ENCODE assay signal across 1 cellular context in genomic region chr10:102435529-102436233, GRCh38.
TF ChIP-seq lines count a peak whose summit lies in the region.

No MANE protein-coding gene starts in this region.

TF ChIP-seq in K562, 482 proteins besides CTCF, POLR2A, EP300 and RAD21:
- TF ChIP-seq, protein P1, sequence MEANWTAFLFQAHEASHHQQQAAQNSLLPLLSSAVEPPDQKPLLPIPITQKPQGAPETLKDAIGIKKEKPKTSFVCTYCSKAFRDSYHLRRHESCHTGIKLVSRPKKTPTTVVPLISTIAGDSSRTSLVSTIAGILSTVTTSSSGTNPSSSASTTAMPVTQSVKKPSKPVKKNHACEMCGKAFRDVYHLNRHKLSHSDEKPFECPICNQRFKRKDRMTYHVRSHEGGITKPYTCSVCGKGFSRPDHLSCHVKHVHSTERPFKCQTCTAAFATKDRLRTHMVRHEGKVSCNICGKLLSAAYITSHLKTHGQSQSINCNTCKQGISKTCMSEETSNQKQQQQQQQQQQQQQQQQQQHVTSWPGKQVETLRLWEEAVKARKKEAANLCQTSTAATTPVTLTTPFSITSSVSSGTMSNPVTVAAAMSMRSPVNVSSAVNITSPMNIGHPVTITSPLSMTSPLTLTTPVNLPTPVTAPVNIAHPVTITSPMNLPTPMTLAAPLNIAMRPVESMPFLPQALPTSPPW (CRISPR knock-in tag; IDR thresholded peaks at IDR 0.05): peak; percentile 86
- TF ChIP-seq, protein P2, sequence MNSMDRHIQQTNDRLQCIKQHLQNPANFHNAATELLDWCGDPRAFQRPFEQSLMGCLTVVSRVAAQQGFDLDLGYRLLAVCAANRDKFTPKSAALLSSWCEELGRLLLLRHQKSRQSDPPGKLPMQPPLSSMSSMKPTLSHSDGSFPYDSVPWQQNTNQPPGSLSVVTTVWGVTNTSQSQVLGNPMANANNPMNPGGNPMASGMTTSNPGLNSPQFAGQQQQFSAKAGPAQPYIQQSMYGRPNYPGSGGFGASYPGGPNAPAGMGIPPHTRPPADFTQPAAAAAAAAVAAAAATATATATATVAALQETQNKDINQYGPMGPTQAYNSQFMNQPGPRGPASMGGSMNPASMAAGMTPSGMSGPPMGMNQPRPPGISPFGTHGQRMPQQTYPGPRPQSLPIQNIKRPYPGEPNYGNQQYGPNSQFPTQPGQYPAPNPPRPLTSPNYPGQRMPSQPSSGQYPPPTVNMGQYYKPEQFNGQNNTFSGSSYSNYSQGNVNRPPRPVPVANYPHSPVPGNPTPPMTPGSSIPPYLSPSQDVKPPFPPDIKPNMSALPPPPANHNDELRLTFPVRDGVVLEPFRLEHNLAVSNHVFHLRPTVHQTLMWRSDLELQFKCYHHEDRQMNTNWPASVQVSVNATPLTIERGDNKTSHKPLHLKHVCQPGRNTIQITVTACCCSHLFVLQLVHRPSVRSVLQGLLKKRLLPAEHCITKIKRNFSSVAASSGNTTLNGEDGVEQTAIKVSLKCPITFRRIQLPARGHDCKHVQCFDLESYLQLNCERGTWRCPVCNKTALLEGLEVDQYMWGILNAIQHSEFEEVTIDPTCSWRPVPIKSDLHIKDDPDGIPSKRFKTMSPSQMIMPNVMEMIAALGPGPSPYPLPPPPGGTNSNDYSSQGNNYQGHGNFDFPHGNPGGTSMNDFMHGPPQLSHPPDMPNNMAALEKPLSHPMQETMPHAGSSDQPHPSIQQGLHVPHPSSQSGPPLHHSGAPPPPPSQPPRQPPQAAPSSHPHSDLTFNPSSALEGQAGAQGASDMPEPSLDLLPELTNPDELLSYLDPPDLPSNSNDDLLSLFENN (IDR thresholded peaks at IDR 0.05; ENCODE audit: low read depth in 2 of 2, low read length in 2 of 2): 0 out of 4 replicates have a peak, but pooled peaks of 1 of the 2 experiments have one; percentile 45
- TF ChIP-seq POLR2B (IDR thresholded peaks at IDR 0.05; ENCODE audit: low read depth, partially characterized antibody): peak; percentile 85
- no peak for TF ChIP-seq HOXB6 (CRISPR knock-in tag; IDR thresholded peaks at IDR 0.05; ENCODE audit: borderline replicate concordance)
- no peak for TF ChIP-seq L3MBTL2 (IDR thresholded peaks at IDR 0.05)
- 0 out of 2 replicates have a peak, but pooled peaks have one; percentile 16 for TF ChIP-seq STAT5A (IDR thresholded peaks at IDR 0.05; ENCODE audit: borderline replicate concordance, low read length)
- TF ChIP-seq, protein P3, sequence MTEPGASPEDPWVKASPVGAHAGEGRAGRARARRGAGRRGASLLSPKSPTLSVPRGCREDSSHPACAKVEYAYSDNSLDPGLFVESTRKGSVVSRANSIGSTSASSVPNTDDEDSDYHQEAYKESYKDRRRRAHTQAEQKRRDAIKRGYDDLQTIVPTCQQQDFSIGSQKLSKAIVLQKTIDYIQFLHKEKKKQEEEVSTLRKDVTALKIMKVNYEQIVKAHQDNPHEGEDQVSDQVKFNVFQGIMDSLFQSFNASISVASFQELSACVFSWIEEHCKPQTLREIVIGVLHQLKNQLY (CRISPR knock-in tag; conservative IDR thresholded peaks at IDR 0.05): no peak
- TF ChIP-seq GTF2A2 (tag; IDR thresholded peaks at IDR 0.05): no peak
- no peak for TF ChIP-seq KAT8 (IDR thresholded peaks at IDR 0.05; ENCODE audit: low read depth)
- TF ChIP-seq TCF7 (IDR thresholded peaks at IDR 0.05; ENCODE audit: borderline replicate concordance): peak; percentile 6; the same call in 1 of the 2 replicates
- peak in 1 of 2 experiments; percentile 68; a peak in 2 of 4 replicates for TF ChIP-seq MAZ (CRISPR knock-in tag; conservative IDR thresholded peaks at IDR 0.05 in 1 of 2, IDR thresholded peaks at IDR 0.05 in 1 of 2)
- TF ChIP-seq KDM5B (IDR thresholded peaks at IDR 0.05; ENCODE audit: insufficient replicate concordance, low read depth, low read length): peak; percentile 99
- TF ChIP-seq KLF16 (IDR thresholded peaks at IDR 0.05): 0 out of 2 replicates have a peak, but pooled peaks have one; percentile 25
- TF ChIP-seq POLR2AphosphoS5 (IDR thresholded peaks at IDR 0.05; ENCODE audit: control insufficient read depth, insufficient read depth, low read depth, low read length): peak; percentile 96
- TF ChIP-seq RCOR1 (IDR thresholded peaks at IDR 0.05; ENCODE audit: borderline replicate concordance in 1 of 2, low read depth in 2 of 2, low read length in 2 of 2): peak in 1 of 2 experiments; percentile 63; a peak in 1 of 4 replicates
- TF ChIP-seq SIN3A (IDR thresholded peaks at IDR 0.05; ENCODE audit: borderline replicate concordance in 2 of 2, control insufficient read depth in 1 of 2, low read depth in 2 of 2, low read length in 2 of 2): peak in 1 of 2 experiments; percentile 50; a peak in 1 of 4 replicates
- TF ChIP-seq TAF1 (IDR thresholded peaks at IDR 0.05; ENCODE audit: control insufficient read depth, extremely low read depth, insufficient read depth, low read length, severe bottlenecking): peak; percentile 79
- no peak for TF ChIP-seq TCFL5 (CRISPR knock-in tag; conservative IDR thresholded peaks at IDR 0.05)
- peak; percentile 28 for TF ChIP-seq SMAD1 (IDR thresholded peaks at IDR 0.05; ENCODE audit: low read depth, low read length, partially characterized antibody)
- TF ChIP-seq POLR2H (tag; IDR thresholded peaks at IDR 0.05; ENCODE audit: low read depth): peak; percentile 96
- no peak for TF ChIP-seq ZNF280B (CRISPR knock-in tag; IDR thresholded peaks at IDR 0.05)
- TF ChIP-seq SUPT5H (IDR thresholded peaks at IDR 0.05): peak; percentile 87
- no peak for TF ChIP-seq ZNF644 (tag; IDR thresholded peaks at IDR 0.05; ENCODE audit: low read depth)
- peak; percentile 64; the same call in 1 of the 2 replicates for TF ChIP-seq PHF8 (IDR thresholded peaks at IDR 0.05; ENCODE audit: borderline replicate concordance, low read length)
- TF ChIP-seq RBFOX2 (IDR thresholded peaks at IDR 0.05; ENCODE audit: low read depth, low read length): peak; percentile 77
- TF ChIP-seq MBD2 (IDR thresholded peaks at IDR 0.05; ENCODE audit: borderline replicate concordance, low read depth): peak; percentile 70
- peak; percentile 41 for TF ChIP-seq NELFE (IDR thresholded peaks at IDR 0.05; ENCODE audit: insufficient read depth, insufficient read length)
- TF ChIP-seq ZBED1 (IDR thresholded peaks at IDR 0.05): 0 out of 2 replicates have a peak, but pooled peaks have one; percentile 80
- TF ChIP-seq NONO (IDR thresholded peaks at IDR 0.05; ENCODE audit: low read depth in 2 of 2, low read length in 1 of 2): peak in 1 of 2 experiments; percentile 82; a peak in 2 of 4 replicates
- TF ChIP-seq OTX1 (CRISPR knock-in tag; IDR thresholded peaks at IDR 0.05): no peak
- peak; percentile 80 for TF ChIP-seq POLR2G (IDR thresholded peaks at IDR 0.05; ENCODE audit: low read depth, low read length)
- peak; percentile 91 for TF ChIP-seq EGR1 (conservative IDR thresholded peaks at IDR 0.05)
- TF ChIP-seq PML (IDR thresholded peaks at IDR 0.05; ENCODE audit: low read length): peak; percentile 83; the same call in 1 of the 2 replicates
- TF ChIP-seq, protein P4, sequence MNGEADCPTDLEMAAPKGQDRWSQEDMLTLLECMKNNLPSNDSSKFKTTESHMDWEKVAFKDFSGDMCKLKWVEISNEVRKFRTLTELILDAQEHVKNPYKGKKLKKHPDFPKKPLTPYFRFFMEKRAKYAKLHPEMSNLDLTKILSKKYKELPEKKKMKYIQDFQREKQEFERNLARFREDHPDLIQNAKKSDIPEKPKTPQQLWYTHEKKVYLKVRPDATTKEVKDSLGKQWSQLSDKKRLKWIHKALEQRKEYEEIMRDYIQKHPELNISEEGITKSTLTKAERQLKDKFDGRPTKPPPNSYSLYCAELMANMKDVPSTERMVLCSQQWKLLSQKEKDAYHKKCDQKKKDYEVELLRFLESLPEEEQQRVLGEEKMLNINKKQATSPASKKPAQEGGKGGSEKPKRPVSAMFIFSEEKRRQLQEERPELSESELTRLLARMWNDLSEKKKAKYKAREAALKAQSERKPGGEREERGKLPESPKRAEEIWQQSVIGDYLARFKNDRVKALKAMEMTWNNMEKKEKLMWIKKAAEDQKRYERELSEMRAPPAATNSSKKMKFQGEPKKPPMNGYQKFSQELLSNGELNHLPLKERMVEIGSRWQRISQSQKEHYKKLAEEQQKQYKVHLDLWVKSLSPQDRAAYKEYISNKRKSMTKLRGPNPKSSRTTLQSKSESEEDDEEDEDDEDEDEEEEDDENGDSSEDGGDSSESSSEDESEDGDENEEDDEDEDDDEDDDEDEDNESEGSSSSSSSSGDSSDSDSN (IDR thresholded peaks at IDR 0.05; ENCODE audit: borderline replicate concordance in 1 of 2, low read depth in 2 of 2, low read length in 2 of 2): no peak
- TF ChIP-seq TBP (optimal IDR thresholded peaks at IDR 0.05; ENCODE audit: low read depth, low read length): peak; percentile 89
- peak; percentile 47; the same call in 1 of the 2 replicates for TF ChIP-seq ZNF263 (CRISPR knock-in tag; IDR thresholded peaks at IDR 0.05; ENCODE audit: borderline replicate concordance)
- TF ChIP-seq CREM (IDR thresholded peaks at IDR 0.05; ENCODE audit: low read depth): 0 out of 2 replicates have a peak, but pooled peaks have one; percentile 15
- TF ChIP-seq ZBTB11 (CRISPR knock-in tag; IDR thresholded peaks at IDR 0.05): 0 out of 6 replicates have a peak, but pooled peaks of 1 of the 3 experiments have one; percentile 30
- no peak for TF ChIP-seq HDAC1 (IDR thresholded peaks at IDR 0.05)
- peak; percentile 45 for TF ChIP-seq RBM39 (optimal IDR thresholded peaks at IDR 0.05; ENCODE audit: low read depth, low read length)
- peak; percentile 77 for TF ChIP-seq ZBTB7A (IDR thresholded peaks at IDR 0.05; ENCODE audit: borderline replicate concordance, control insufficient read depth, low read depth, low read length)
- peak; percentile 77; the same call in 1 of the 2 replicates for TF ChIP-seq POLR2AphosphoS2 (IDR thresholded peaks at IDR 0.05; ENCODE audit: low read length)
